8 cellular contexts compared by ENCODE assay signal in genomic region chr9:137240841-137241489, GRCh38. TPM values are rescaled to one million over a fixed set of nuclear protein-coding genes. Genes with fewer than 3 reads are reported as not detected.
DNase-seq lines count a peak whose midpoint lies in the region; ATAC-seq and TF ChIP-seq lines count a peak whose summit lies in the region.

TSS of gene TUBB4B (plus strand) at chr9:137241287. CDS start at chr9:137241361, 74 bp downstream.

- CTCF ChIA-PET in activated CD4-positive, alpha-beta memory T cell treated with anti-CD3 and anti-CD28 coated beads for 36 hours (lab: Charles Lee) = interaction anchor here (0.7 to 3.9 kb wide), 14 partner anchors 7 to 211 kb away, joined by 3 to 22 read pairs (median 4); partner anchors contain the start of genes ANAPC2, CYSRT1, NRARP and RNF208

- intact Hi-C loops in activated CD4-positive, alpha-beta memory T cell treated with anti-CD3 and anti-CD28 coated beads for 36 hours (cut with micrococcal nuclease) = loop anchor here (1.0 to 5.0 kb wide), 6 partner anchors 14 to 449 kb away; partner anchors contain the start of genes ANAPC2, NELFB, SSNA1 and TMEM141
- intact Hi-C loops in dorsolateral prefrontal cortex (cut with DNase I) = loop anchor here (2.0 kb wide), 3 partner anchors 14 to 52 kb away; partner anchors contain the start of genes NELFB (in 2 of the 2), ANAPC2 (in 1 of the 2), RNF208 (in 1 of the 2) and SSNA1 (in 1 of the 2)

- DNase-seq in CD1c-positive myeloid dendritic cell (ENCODE audit: extremely low spot score) = peak; percentile 99
- peak; percentile 99 for DNase-seq in NCI-H82 treated with DMSO at 0.1 percent for 48 hours (lab: John Stamatoyannopoulos, UW; ENCODE audit: unreplicated experiment)
- peak; percentile 99 for DNase-seq in activated CD4-positive, alpha-beta memory T cell treated with anti-CD3 and anti-CD28 coated beads for 36 hours
- DNase-seq in dorsolateral prefrontal cortex = peak; percentile 99 to 100 (median 100)
- peak; percentile 98 for DNase-seq in stimulated activated CD4-positive, alpha-beta T cell treated with anti-CD3 and anti-CD28 coated beads, Interleukin-4, amount 100 ng/mL, for 24 hours

- peaks cover 26% of the 10 kb centered on the region for H3K36me3 Mint-ChIP-seq in activated CD4-positive, alpha-beta memory T cell treated with anti-CD3 and anti-CD28 coated beads for 36 hours

- no peaks in the 10 kb centered on the region for H3K9me3 ChIP-seq in liver (ENCODE audit: control insufficient read depth in 4 of 4, low read length in 3 of 4)

- H3K9ac ChIP-seq in liver (ENCODE audit: low read depth in 1 of 2, low read length in 2 of 2) = peak within 1 kb of the TSS in 1 of 2 donors; percentile 82

- peaks cover 21% of the 10 kb centered on the region for H3K4me1 Mint-ChIP-seq in activated CD4-positive, alpha-beta memory T cell treated with anti-CD3 and anti-CD28 coated beads for 36 hours (ENCODE audit: low read depth)

- no peaks in the 10 kb centered on the region for H3K27me3 Mint-ChIP-seq in activated CD4-positive, alpha-beta memory T cell treated with anti-CD3 and anti-CD28 coated beads for 36 hours

- no peak for TF ChIP-seq RAD21 in liver (IDR thresholded peaks at IDR 0.05)

- peak within 1 kb of the TSS; percentile 79 to 99 (median 98) for H3K27ac ChIP-seq in dorsolateral prefrontal cortex
- H3K27ac ChIP-seq in liver (ENCODE audit: low read depth in 1 of 2, low read length in 2 of 2) = peak within 1 kb of the TSS; percentile 74 to 92

- POLR2A ChIA-PET in activated CD4-positive, alpha-beta memory T cell treated with anti-CD3 and anti-CD28 coated beads for 36 hours (lab: Charles Lee) = interaction anchor here (0.6 to 4.5 kb wide), 25 partner anchors 9 to 450 kb away, joined by 3 to 65 read pairs (median 4); partner anchors contain the start of genes ANAPC2, CYSRT1, DPP7 and EXD3

- ATAC-seq in GM19438 (IDR thresholded peaks at IDR 0.05; ENCODE audit: low read depth, unreplicated experiment) = peak; percentile 62
- peak; percentile 61 for ATAC-seq in HG03575 (IDR thresholded peaks at IDR 0.05; ENCODE audit: extremely low read depth, insufficient number of reproducible peaks, low FRiP score, unreplicated experiment)

- peaks cover 8 to 49% (median 21%) of the 10 kb centered on the region in 4 donors for H3K4me1 ChIP-seq in liver (ENCODE audit: control insufficient read depth in 4 of 4, insufficient read depth in 4 of 4, low read length in 3 of 4)

- H3K36me3 ChIP-seq in liver (ENCODE audit: control insufficient read depth in 4 of 4, insufficient read depth in 3 of 4, low read depth in 1 of 4, low read length in 3 of 4) = peaks cover 0 to 11% (median 5%) of the 10 kb centered on the region in 4 donors

- H3K9me3 Mint-ChIP-seq in activated CD4-positive, alpha-beta memory T cell treated with anti-CD3 and anti-CD28 coated beads for 36 hours = no peaks in the 10 kb centered on the region

- H3K4me3 ChIP-seq in dorsolateral prefrontal cortex (peak within 1 kb of the TSS; percentile 74 to 98 (median 86)), liver (ENCODE audit: low read depth in 1 of 3, low read length in 3 of 3) (peak within 1 kb of the TSS; percentile 77 to 97 (median 88))

- peak in 13 of 56 donors; percentile 2 to 54 (median 17) for TF ChIP-seq CTCF in dorsolateral prefrontal cortex (IDR thresholded peaks at IDR 0.05 in 54 of 56, conservative IDR thresholded peaks at IDR 0.05 in 2 of 56; ENCODE audit: low read depth in 1 of 56, partially characterized antibody in 56 of 56)
- no peak for TF ChIP-seq CTCF in liver (IDR thresholded peaks at IDR 0.05; ENCODE audit: low read depth, low read length, missing input control)

- peak within 1 kb of the TSS; percentile 94 for H3K27ac Mint-ChIP-seq in activated CD4-positive, alpha-beta memory T cell treated with anti-CD3 and anti-CD28 coated beads for 36 hours

- under 1% methylated on average over 67 of the region's 67 CpGs for WGBS in liver

- no peaks in the 10 kb centered on the region for H3K27me3 ChIP-seq in dorsolateral prefrontal cortex
- H3K27me3 ChIP-seq in liver (ENCODE audit: control insufficient read depth in 4 of 4, insufficient read depth in 4 of 4, low read length in 3 of 4) = no peaks in the 10 kb centered on the region

- H3K4me3 Mint-ChIP-seq in activated CD4-positive, alpha-beta memory T cell treated with anti-CD3 and anti-CD28 coated beads for 36 hours = peak within 1 kb of the TSS; percentile 88

TF ChIP-seq in liver, 16 proteins besides CTCF, POLR2A, EP300 and RAD21:
- no peak for TF ChIP-seq FOXA2 (IDR thresholded peaks at IDR 0.05)
- no peak for TF ChIP-seq HNF4G (IDR thresholded peaks at IDR 0.05)
- TF ChIP-seq, protein P1, sequence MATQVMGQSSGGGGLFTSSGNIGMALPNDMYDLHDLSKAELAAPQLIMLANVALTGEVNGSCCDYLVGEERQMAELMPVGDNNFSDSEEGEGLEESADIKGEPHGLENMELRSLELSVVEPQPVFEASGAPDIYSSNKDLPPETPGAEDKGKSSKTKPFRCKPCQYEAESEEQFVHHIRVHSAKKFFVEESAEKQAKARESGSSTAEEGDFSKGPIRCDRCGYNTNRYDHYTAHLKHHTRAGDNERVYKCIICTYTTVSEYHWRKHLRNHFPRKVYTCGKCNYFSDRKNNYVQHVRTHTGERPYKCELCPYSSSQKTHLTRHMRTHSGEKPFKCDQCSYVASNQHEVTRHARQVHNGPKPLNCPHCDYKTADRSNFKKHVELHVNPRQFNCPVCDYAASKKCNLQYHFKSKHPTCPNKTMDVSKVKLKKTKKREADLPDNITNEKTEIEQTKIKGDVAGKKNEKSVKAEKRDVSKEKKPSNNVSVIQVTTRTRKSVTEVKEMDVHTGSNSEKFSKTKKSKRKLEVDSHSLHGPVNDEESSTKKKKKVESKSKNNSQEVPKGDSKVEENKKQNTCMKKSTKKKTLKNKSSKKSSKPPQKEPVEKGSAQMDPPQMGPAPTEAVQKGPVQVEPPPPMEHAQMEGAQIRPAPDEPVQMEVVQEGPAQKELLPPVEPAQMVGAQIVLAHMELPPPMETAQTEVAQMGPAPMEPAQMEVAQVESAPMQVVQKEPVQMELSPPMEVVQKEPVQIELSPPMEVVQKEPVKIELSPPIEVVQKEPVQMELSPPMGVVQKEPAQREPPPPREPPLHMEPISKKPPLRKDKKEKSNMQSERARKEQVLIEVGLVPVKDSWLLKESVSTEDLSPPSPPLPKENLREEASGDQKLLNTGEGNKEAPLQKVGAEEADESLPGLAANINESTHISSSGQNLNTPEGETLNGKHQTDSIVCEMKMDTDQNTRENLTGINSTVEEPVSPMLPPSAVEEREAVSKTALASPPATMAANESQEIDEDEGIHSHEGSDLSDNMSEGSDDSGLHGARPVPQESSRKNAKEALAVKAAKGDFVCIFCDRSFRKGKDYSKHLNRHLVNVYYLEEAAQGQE (IDR thresholded peaks at IDR 0.05) = peak; percentile 94
- TF ChIP-seq FOXA1 (IDR thresholded peaks at IDR 0.05) = no peak
- peak in 1 of 2 donors; percentile 62 for TF ChIP-seq GABPA (IDR thresholded peaks at IDR 0.05 in 1 of 2, conservative IDR thresholded peaks at IDR 0.05 in 1 of 2)
- TF ChIP-seq TAF1 (conservative IDR thresholded peaks at IDR 0.05) = peak; percentile 99
- no peak for TF ChIP-seq NR2F2 (IDR thresholded peaks at IDR 0.05)
- TF ChIP-seq RXRA (IDR thresholded peaks at IDR 0.05) = no peak
- no peak for TF ChIP-seq MAX (IDR thresholded peaks at IDR 0.05)
- TF ChIP-seq JUND (IDR thresholded peaks at IDR 0.05) = no peak
- peak in 1 of 2 donors; percentile 70 for TF ChIP-seq EGR1 (IDR thresholded peaks at IDR 0.05; ENCODE audit: low read depth in 2 of 2)
- TF ChIP-seq, protein P2, sequence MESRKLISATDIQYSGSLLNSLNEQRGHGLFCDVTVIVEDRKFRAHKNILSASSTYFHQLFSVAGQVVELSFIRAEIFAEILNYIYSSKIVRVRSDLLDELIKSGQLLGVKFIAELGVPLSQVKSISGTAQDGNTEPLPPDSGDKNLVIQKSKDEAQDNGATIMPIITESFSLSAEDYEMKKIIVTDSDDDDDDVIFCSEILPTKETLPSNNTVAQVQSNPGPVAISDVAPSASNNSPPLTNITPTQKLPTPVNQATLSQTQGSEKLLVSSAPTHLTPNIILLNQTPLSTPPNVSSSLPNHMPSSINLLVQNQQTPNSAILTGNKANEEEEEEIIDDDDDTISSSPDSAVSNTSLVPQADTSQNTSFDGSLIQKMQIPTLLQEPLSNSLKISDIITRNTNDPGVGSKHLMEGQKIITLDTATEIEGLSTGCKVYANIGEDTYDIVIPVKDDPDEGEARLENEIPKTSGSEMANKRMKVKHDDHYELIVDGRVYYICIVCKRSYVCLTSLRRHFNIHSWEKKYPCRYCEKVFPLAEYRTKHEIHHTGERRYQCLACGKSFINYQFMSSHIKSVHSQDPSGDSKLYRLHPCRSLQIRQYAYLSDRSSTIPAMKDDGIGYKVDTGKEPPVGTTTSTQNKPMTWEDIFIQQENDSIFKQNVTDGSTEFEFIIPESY (IDR thresholded peaks at IDR 0.05) = no peak
- no peak for TF ChIP-seq HNF4A (conservative IDR thresholded peaks at IDR 0.05)
- peak; percentile 93 for TF ChIP-seq YY1 (IDR thresholded peaks at IDR 0.05)
- no peak for TF ChIP-seq ATF3 (IDR thresholded peaks at IDR 0.05)
- peak; percentile 100 for TF ChIP-seq SP1 (IDR thresholded peaks at IDR 0.05)
TF ChIP-seq in liver: peak in this region for 6.

RNA-seq across cellular contexts. Expression of gene TUBB4B, which starts in this region (rescaled TPM):
- 100 to 1,000 TPM; 320 to 325 TPM for total RNA-seq in activated CD4-positive, alpha-beta memory T cell treated with anti-CD3 and anti-CD28 coated beads for 36 hours
- total RNA-seq in dorsolateral prefrontal cortex (100 to 1,000 TPM; 132 to 331 (median 230) TPM), liver (100 to 1,000 TPM; 179 to 191 TPM)
- 100 to 1,000 TPM; 173 to 199 TPM for polyA plus RNA-seq in liver

Comparison
In these comparisons a context has a peak if more than half of its experiments do, and no peak if none do; other contexts are left out.
1. Peak in every context shown above with its lines: DNase-seq, ATAC-seq, H3K4me3 ChIP-seq and H3K27ac ChIP-seq.